Comparison of ENCODE assay signal across 1 cellular context in the genomic region with DNA sequence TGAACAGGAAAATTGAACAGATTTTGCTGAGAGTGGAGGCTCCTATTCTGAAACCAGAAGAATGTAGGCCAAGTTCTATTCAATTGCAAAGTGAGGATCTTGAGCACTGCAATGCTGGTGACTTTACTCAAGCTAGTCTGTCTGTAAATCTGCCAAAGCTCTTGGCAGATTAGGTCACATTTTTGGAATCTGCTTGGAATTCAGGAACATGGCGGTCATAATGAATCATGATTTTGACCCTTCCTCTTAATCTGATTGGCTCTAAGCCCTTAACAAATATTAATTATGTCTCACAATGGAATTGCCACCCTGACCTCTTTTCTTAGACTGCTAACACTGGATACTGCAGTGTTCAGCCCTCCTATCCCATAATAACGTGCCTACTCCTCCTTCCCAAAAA.
TF ChIP-seq lines count a peak whose summit lies in the region.

No MANE protein-coding gene starts in this region.

TF ChIP-seq in Ishikawa, 13 proteins besides CTCF, POLR2A, EP300 and RAD21 (continued from another document):
- no peak for TF ChIP-seq REST (IDR thresholded peaks at IDR 0.05; ENCODE audit: low read depth)
- TF ChIP-seq NFIC (IDR thresholded peaks at IDR 0.05) = peak; percentile 34; the same call in 1 of the 2 replicates
